16 cellular contexts compared by ENCODE assay signal in genomic region chr7:156776527-156776926, GRCh38.
DNase-seq lines count a peak whose midpoint lies in the region; ATAC-seq, FAIRE-seq and TF ChIP-seq lines count a peak whose summit lies in the region.
"Had no signal": no experiment of that assay in that cellular context is flagged by ENCODE, and none has a peak within 500 bp of the region (broad histone marks: within the 10 kb centered on the region; RNA-seq: fewer than 3 reads in every experiment).

No MANE protein-coding gene starts in this region.

- no peaks in the 10 kb centered on the region for H3K36me3 ChIP-seq in aorta (ENCODE audit: control insufficient read depth in 1 of 2, insufficient read depth in 2 of 2, low read length in 1 of 2)

- CTCF ChIA-PET in activated CD4-positive, alpha-beta memory T cell treated with anti-CD3 and anti-CD28 coated beads, Interleukin-2, amount 10 ng/mL, durations not matched to agents 7 days and 5 days (lab: Charles Lee): interaction anchor here (1.2 kb wide), 1 partner anchor 136 kb away, joined by 3 read pairs; the partner anchor contains the start of gene RNF32

- H3K27me3 ChIP-seq in aorta (ENCODE audit: control insufficient read depth in 1 of 2, insufficient read depth in 2 of 2, low read length in 1 of 2): no peaks in the 10 kb centered on the region

- WGBS in aorta, 2 donors: 2 to 10% methylated on average over 2 of the region's 2 CpGs

- peaks cover 12 to 33% of the 10 kb centered on the region in 2 donors for H3K36me3 Mint-ChIP-seq in activated T-cell treated with anti-CD3 and anti-CD28 coated beads, Interleukin-2, amount 50 U/mL, for 72 hours (ENCODE audit: insufficient read depth in 2 of 2)
- H3K36me3 Mint-ChIP-seq in activated T-cell treated with anti-CD3 and anti-CD28 coated beads, Interleukin-2, amount 50 U/mL, for 4 hours (ENCODE audit: insufficient read depth): peaks cover 22% of the 10 kb centered on the region
- H3K36me3 Mint-ChIP-seq in activated CD4-positive, alpha-beta memory T cell treated with anti-CD3 and anti-CD28 coated beads, Interleukin-2, amount 10 ng/mL, durations not matched to agents 7 days and 5 days (ENCODE audit: low read depth): peaks cover 24% of the 10 kb centered on the region

- TF ChIP-seq CTCF in fibroblast of the aortic adventitia (IDR thresholded peaks at IDR 0.05; ENCODE audit: insufficient read depth, low read length): no peak

- POLR2A ChIA-PET in activated CD4-positive, alpha-beta memory T cell treated with anti-CD3 and anti-CD28 coated beads, Interleukin-2, amount 10 ng/mL, durations not matched to agents 7 days and 5 days (lab: Charles Lee): interaction anchor here (1.3 kb wide), 2 partner anchors 26 to 136 kb away, joined by 3 to 4 read pairs; partner anchors contain the start of gene RNF32

- peaks cover 6 to 15% of the 10 kb centered on the region in 2 donors for H3K9me3 Mint-ChIP-seq in activated T-cell treated with anti-CD3 and anti-CD28 coated beads, Interleukin-2, amount 50 U/mL, for 72 hours
- no peaks in the 10 kb centered on the region for H3K9me3 Mint-ChIP-seq in activated T-cell treated with anti-CD3 and anti-CD28 coated beads, Interleukin-2, amount 50 U/mL, for 4 hours
- H3K9me3 Mint-ChIP-seq in activated CD4-positive, alpha-beta memory T cell treated with anti-CD3 and anti-CD28 coated beads, Interleukin-2, amount 10 ng/mL, durations not matched to agents 7 days and 5 days: peaks cover 3% of the 10 kb centered on the region

- FAIRE-seq in RCC 7860 (lab: Jason Lieb, UNC): no peak
- FAIRE-seq: H1 had no signal

- no peak overlapping the region for H3K27ac ChIP-seq in aorta (ENCODE audit: low read depth in 1 of 2, low read length in 2 of 2)

- H3K4me1 Mint-ChIP-seq in activated T-cell treated with anti-CD3 and anti-CD28 coated beads, Interleukin-2, amount 50 U/mL, for 72 hours (ENCODE audit: low read depth): peaks cover 68% of the 10 kb centered on the region
- peaks cover 39% of the 10 kb centered on the region for H3K4me1 Mint-ChIP-seq in activated T-cell treated with anti-CD3 and anti-CD28 coated beads, Interleukin-2, amount 50 U/mL, for 4 hours (ENCODE audit: low read depth)
- H3K4me1 Mint-ChIP-seq in activated CD4-positive, alpha-beta memory T cell treated with anti-CD3 and anti-CD28 coated beads, Interleukin-2, amount 10 ng/mL, durations not matched to agents 7 days and 5 days: peaks cover 55% of the 10 kb centered on the region

- no peaks in the 10 kb centered on the region for H3K9me3 ChIP-seq in aorta (ENCODE audit: control insufficient read depth, low read length)

- H3K4me3 ChIP-seq in fibroblast of the aortic adventitia (ENCODE audit: low read depth, low read length) (no peak overlapping the region), aorta (ENCODE audit: low read length in 2 of 2) (no peak overlapping the region)

- no peaks in the 10 kb centered on the region for H3K4me1 ChIP-seq in aorta (ENCODE audit: control insufficient read depth in 1 of 2, insufficient read depth in 2 of 2, low read length in 2 of 2)

- H3K27me3 Mint-ChIP-seq in activated T-cell treated with anti-CD3 and anti-CD28 coated beads, Interleukin-2, amount 50 U/mL, for 72 hours (ENCODE audit: low read depth): no peaks in the 10 kb centered on the region
- no peaks in the 10 kb centered on the region for H3K27me3 Mint-ChIP-seq in activated T-cell treated with anti-CD3 and anti-CD28 coated beads, Interleukin-2, amount 50 U/mL, for 4 hours (ENCODE audit: low read depth)
- no peaks in the 10 kb centered on the region for H3K27me3 Mint-ChIP-seq in activated CD4-positive, alpha-beta memory T cell treated with anti-CD3 and anti-CD28 coated beads, Interleukin-2, amount 10 ng/mL, durations not matched to agents 7 days and 5 days
- H3K27me3 Mint-ChIP-seq: CD4-positive, alpha-beta T cell had no signal

- ATAC-seq in activated T-cell treated with anti-CD3 and anti-CD28 coated beads, Interleukin-2, amount 50 U/mL, for 72 hours (replicated peaks in 1 of 2): no peak
- ATAC-seq in activated T-cell treated with anti-CD3 and anti-CD28 coated beads, Interleukin-2, amount 50 U/mL, for 4 hours: no peak
- ATAC-seq in aorta (ENCODE audit: low FRiP score): peak; percentile 52
- ATAC-seq: Panc1, Right ventricle myocardium inferior had no signal

- peak overlapping the region; percentile 97 for H3K27ac Mint-ChIP-seq in activated T-cell treated with anti-CD3 and anti-CD28 coated beads, Interleukin-2, amount 50 U/mL, for 72 hours
- peak overlapping the region; percentile 89 for H3K27ac Mint-ChIP-seq in activated CD4-positive, alpha-beta memory T cell treated with anti-CD3 and anti-CD28 coated beads, Interleukin-2, amount 10 ng/mL, durations not matched to agents 7 days and 5 days
- H3K27ac Mint-ChIP-seq: CD4-positive, alpha-beta T cell had no signal

- peak overlapping the region; percentile 2 to 31 for H3K4me3 Mint-ChIP-seq in activated T-cell treated with anti-CD3 and anti-CD28 coated beads, Interleukin-2, amount 50 U/mL, for 72 hours
- H3K4me3 Mint-ChIP-seq in activated T-cell treated with anti-CD3 and anti-CD28 coated beads, Interleukin-2, amount 50 U/mL, for 4 hours: no peak overlapping the region
- H3K4me3 Mint-ChIP-seq in activated CD4-positive, alpha-beta memory T cell treated with anti-CD3 and anti-CD28 coated beads, Interleukin-2, amount 10 ng/mL, durations not matched to agents 7 days and 5 days: no peak overlapping the region
- H3K4me3 Mint-ChIP-seq: CD4-positive, alpha-beta T cell had no signal

- no peak for DNase-seq in activated T-cell treated with anti-CD3 and anti-CD28 coated beads, Interleukin-2, amount 50 U/mL, for 72 hours
- DNase-seq in activated T-cell treated with anti-CD3 and anti-CD28 coated beads, Interleukin-2, amount 50 U/mL, for 4 hours: no peak
- no peak for DNase-seq in activated CD4-positive, alpha-beta memory T cell treated with anti-CD3 and anti-CD28 coated beads, Interleukin-2, amount 10 ng/mL, durations not matched to agents 7 days and 5 days
- DNase-seq in fibroblast of the aortic adventitia (ENCODE audit: low read depth) (peak; percentile 35), aorta (no peak), RCC 7860 (ENCODE audit: low spot score) (no peak), HuH-7.5 (ENCODE audit: low spot score) (no peak)
- DNase-seq: CD4-positive, alpha-beta T cell; DMS53; MM.1S; NCI-H1092 treated with DMSO at 0.1 percent for 48 hours; NCI-H1694; NCI-H524 had no signal

- intact Hi-C loops in aorta (cut with DNase I): no loop called here

Comparison
In these comparisons a context has a peak if more than half of its experiments do, and no peak if none do; other contexts are left out.
1. H3K4me3 Mint-ChIP-seq: peak in activated T-cell treated with anti-CD3 and anti-CD28 coated beads, Interleukin-2, amount 50 U/mL, for 72 hours (2 of 2); none in activated T-cell treated with anti-CD3 and anti-CD28 coated beads, Interleukin-2, amount 50 U/mL, for 4 hours (single experiment) and activated CD4-positive, alpha-beta memory T cell treated with anti-CD3 and anti-CD28 coated beads, Interleukin-2, amount 10 ng/mL, durations not matched to agents 7 days and 5 days (single experiment).